ENCODE assay signal across 1 cellular context in the genomic region with DNA sequence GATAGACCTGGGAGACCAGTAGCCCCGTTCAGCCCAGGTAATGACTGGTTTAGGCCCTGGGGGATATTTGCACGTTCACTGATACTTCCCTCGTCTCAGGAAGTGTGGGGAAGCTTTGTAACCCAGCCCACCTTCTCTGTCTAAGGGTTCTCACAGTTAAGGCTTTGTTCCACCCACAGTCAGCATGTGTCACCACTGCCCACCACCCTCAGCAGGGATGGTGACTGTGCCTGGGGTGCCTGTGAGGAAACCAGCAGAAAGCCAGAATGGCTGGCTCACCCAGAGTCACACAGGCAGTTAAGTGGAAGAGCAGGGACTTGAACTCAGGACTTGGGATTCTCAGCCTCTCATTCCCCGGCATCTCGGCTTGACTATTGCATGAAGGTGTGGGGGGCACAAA.
A peak's percentile ranks its signal among the peaks of the same experiment; 100 is the strongest.
TF ChIP-seq lines count a peak whose summit lies in the region.

No MANE protein-coding gene starts in this region.

TF ChIP-seq in HEK293, 187 proteins besides CTCF, POLR2A, EP300 and RAD21:
- TF ChIP-seq ZNF132 (tag by site-specific recombination; IDR thresholded peaks at IDR 0.05; ENCODE audit: borderline replicate concordance) (no peak), EGR2 (tag by site-specific recombination; IDR thresholded peaks at IDR 0.05; ENCODE audit: low read depth) (peak; percentile 91), ZNF169 (tag by site-specific recombination; IDR thresholded peaks at IDR 0.05) (no peak), ZNF146 (tag by site-specific recombination; IDR thresholded peaks at IDR 0.05) (no peak), ZFHX2 (tag by site-specific recombination; conservative IDR thresholded peaks at IDR 0.05) (peak; percentile 93), ZNF140 (tag by site-specific recombination; IDR thresholded peaks at IDR 0.05) (no peak)
- TF ChIP-seq, protein P1, sequence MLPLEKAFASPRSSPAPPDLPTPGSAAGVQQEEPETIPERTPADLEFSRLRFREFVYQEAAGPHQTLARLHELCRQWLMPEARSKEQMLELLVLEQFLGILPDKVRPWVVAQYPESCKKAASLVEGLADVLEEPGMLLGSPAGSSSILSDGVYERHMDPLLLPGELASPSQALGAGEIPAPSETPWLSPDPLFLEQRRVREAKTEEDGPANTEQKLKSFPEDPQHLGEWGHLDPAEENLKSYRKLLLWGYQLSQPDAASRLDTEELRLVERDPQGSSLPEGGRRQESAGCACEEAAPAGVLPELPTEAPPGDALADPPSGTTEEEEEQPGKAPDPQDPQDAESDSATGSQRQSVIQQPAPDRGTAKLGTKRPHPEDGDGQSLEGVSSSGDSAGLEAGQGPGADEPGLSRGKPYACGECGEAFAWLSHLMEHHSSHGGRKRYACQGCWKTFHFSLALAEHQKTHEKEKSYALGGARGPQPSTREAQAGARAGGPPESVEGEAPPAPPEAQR (tag by site-specific recombination; IDR thresholded peaks at IDR 0.05): no peak
